ENCODE assay signal across 1 cellular context in genomic region chr17:54813896-54814295, GRCh38.
TF ChIP-seq lines count a peak whose summit lies in the region.

No MANE protein-coding gene starts in this region.

TF ChIP-seq in K562, 482 proteins besides CTCF, POLR2A, EP300 and RAD21 (continued from another document):
- TF ChIP-seq JUNB (CRISPR knock-in tag; conservative IDR thresholded peaks at IDR 0.05) = no peak
- no peak for TF ChIP-seq MTA3 (IDR thresholded peaks at IDR 0.05; ENCODE audit: borderline replicate concordance)
- peak; percentile 35; the same call in 1 of the 2 replicates for TF ChIP-seq CEBPG (CRISPR knock-in tag; IDR thresholded peaks at IDR 0.05)
- TF ChIP-seq CEBPG (tag; conservative IDR thresholded peaks at IDR 0.05 in 1 of 2, IDR thresholded peaks at IDR 0.05 in 1 of 2) = peak; percentile 86 to 91
- TF ChIP-seq UBTF (IDR thresholded peaks at IDR 0.05; ENCODE audit: borderline replicate concordance in 1 of 2, low read depth in 2 of 2, low read length in 2 of 2) = no peak
- no peak for TF ChIP-seq RFX1 (IDR thresholded peaks at IDR 0.05)
- TF ChIP-seq, protein P1, sequence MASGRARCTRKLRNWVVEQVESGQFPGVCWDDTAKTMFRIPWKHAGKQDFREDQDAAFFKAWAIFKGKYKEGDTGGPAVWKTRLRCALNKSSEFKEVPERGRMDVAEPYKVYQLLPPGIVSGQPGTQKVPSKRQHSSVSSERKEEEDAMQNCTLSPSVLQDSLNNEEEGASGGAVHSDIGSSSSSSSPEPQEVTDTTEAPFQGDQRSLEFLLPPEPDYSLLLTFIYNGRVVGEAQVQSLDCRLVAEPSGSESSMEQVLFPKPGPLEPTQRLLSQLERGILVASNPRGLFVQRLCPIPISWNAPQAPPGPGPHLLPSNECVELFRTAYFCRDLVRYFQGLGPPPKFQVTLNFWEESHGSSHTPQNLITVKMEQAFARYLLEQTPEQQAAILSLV (tag; IDR thresholded peaks at IDR 0.05) = no peak
- TF ChIP-seq ZBTB8A (IDR thresholded peaks at IDR 0.05; ENCODE audit: partially characterized antibody) = no peak
- TF ChIP-seq, protein P2, sequence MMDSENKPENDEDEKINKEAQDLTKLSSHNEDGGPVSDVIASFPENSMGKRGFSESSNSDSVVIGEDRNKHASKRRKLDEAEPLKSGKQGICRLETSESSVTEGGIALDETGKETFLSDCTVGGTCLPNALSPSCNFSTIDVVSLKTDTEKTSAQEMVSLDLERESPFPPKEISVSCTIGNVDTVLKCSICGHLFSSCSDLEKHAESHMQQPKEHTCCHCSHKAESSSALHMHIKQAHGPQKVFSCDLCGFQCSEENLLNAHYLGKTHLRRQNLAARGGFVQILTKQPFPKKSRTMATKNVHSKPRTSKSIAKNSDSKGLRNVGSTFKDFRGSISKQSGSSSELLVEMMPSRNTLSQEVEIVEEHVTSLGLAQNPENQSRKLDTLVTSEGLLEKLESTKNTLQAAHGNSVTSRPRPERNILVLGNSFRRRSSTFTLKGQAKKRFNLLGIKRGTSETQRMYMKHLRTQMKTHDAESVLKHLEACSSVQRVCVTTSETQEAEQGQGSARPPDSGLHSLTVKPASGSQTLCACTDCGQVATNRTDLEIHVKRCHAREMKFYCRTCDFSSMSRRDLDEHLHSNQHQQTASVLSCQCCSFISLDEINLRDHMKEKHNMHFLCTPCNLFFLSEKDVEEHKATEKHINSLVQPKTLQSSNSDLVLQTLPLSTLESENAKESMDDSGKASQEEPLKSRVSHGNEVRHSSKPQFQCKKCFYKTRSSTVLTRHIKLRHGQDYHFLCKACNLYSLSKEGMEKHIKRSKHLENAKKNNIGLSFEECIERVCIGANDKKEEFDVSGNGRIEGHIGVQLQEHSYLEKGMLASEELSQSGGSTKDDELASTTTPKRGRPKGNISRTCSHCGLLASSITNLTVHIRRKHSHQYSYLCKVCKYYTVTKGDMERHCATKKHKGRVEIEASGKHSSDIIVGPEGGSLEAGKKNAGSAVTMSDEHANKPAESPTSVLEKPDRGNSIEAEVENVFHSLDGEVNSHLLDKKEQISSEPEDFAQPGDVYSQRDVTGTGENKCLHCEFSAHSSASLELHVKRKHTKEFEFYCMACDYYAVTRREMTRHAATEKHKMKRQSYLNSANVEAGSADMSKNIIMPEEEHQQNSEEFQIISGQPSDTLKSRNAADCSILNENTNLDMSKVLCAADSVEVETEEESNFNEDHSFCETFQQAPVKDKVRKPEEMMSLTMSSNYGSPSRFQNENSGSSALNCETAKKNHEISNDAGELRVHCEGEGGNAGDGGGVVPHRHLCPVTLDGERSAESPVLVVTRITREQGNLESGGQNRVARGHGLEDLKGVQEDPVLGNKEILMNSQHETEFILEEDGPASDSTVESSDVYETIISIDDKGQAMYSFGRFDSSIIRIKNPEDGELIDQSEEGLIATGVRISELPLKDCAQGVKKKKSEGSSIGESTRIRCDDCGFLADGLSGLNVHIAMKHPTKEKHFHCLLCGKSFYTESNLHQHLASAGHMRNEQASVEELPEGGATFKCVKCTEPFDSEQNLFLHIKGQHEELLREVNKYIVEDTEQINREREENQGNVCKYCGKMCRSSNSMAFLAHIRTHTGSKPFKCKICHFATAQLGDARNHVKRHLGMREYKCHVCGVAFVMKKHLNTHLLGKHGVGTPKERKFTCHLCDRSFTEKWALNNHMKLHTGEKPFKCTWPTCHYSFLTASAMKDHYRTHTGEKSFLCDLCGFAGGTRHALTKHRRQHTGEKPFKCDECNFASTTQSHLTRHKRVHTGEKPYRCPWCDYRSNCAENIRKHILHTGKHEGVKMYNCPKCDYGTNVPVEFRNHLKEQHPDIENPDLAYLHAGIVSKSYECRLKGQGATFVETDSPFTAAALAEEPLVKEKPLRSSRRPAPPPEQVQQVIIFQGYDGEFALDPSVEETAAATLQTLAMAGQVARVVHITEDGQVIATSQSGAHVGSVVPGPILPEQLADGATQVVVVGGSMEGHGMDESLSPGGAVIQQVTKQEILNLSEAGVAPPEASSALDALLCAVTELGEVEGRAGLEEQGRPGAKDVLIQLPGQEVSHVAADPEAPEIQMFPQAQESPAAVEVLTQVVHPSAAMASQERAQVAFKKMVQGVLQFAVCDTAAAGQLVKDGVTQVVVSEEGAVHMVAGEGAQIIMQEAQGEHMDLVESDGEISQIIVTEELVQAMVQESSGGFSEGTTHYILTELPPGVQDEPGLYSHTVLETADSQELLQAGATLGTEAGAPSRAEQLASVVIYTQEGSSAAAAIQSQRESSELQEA (IDR thresholded peaks at IDR 0.05; ENCODE audit: low read depth) = no peak
- no peak for TF ChIP-seq AFF1 (IDR thresholded peaks at IDR 0.05; ENCODE audit: low read depth in 1 of 2, partially characterized antibody in 2 of 2)
- no peak for TF ChIP-seq HMG20B (CRISPR knock-in tag; IDR thresholded peaks at IDR 0.05)
- TF ChIP-seq CEBPB (tag; IDR thresholded peaks at IDR 0.05) = 0 out of 2 replicates have a peak, but pooled peaks have one; percentile 16
- no peak for TF ChIP-seq ZNF57 (CRISPR knock-in tag; IDR thresholded peaks at IDR 0.05)
- no peak for TF ChIP-seq CBX8 (IDR thresholded peaks at IDR 0.05; ENCODE audit: borderline replicate concordance, extremely low read depth, low read depth, low read length, poor library complexity, severe bottlenecking)
- no peak for TF ChIP-seq PHF20 (IDR thresholded peaks at IDR 0.05; ENCODE audit: partially characterized antibody)
- peak; percentile 60 to 85; a peak in 2 of 4 replicates for TF ChIP-seq TRIM24 (IDR thresholded peaks at IDR 0.05)
- peak; percentile 60; the same call in 1 of the 2 replicates for TF ChIP-seq ZSCAN32 (CRISPR knock-in tag; IDR thresholded peaks at IDR 0.05)
- no peak for TF ChIP-seq SRF (CRISPR knock-in tag; IDR thresholded peaks at IDR 0.05)
- TF ChIP-seq HNRNPLL (IDR thresholded peaks at IDR 0.05; ENCODE audit: low read depth, low read length, poor library complexity, severe bottlenecking) = no peak
- no peak for TF ChIP-seq FUS (optimal IDR thresholded peaks at IDR 0.05; ENCODE audit: low read depth, low read length)
- no peak for TF ChIP-seq ZNF253 (CRISPR knock-in tag; conservative IDR thresholded peaks at IDR 0.05)
- TF ChIP-seq ZBTB1 (CRISPR knock-in tag; IDR thresholded peaks at IDR 0.05; ENCODE audit: borderline replicate concordance, low read depth) = no peak
- TF ChIP-seq, protein P3, sequence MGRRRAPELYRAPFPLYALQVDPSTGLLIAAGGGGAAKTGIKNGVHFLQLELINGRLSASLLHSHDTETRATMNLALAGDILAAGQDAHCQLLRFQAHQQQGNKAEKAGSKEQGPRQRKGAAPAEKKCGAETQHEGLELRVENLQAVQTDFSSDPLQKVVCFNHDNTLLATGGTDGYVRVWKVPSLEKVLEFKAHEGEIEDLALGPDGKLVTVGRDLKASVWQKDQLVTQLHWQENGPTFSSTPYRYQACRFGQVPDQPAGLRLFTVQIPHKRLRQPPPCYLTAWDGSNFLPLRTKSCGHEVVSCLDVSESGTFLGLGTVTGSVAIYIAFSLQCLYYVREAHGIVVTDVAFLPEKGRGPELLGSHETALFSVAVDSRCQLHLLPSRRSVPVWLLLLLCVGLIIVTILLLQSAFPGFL (CRISPR knock-in tag; IDR thresholded peaks at IDR 0.05) = no peak
- no peak for TF ChIP-seq ZNF197 (CRISPR knock-in tag; IDR thresholded peaks at IDR 0.05; ENCODE audit: low read depth)
- TF ChIP-seq ATF3 (IDR thresholded peaks at IDR 0.05) = peak; percentile 58; the same call in 1 of the 2 replicates
- TF ChIP-seq ATF3 (CRISPR knock-in tag; conservative IDR thresholded peaks at IDR 0.05) = no peak
- TF ChIP-seq ZNF76 (CRISPR knock-in tag; IDR thresholded peaks at IDR 0.05; ENCODE audit: borderline replicate concordance) = no peak
- TF ChIP-seq FOXK1 (CRISPR knock-in tag; IDR thresholded peaks at IDR 0.05; ENCODE audit: borderline replicate concordance) = no peak
- no peak for TF ChIP-seq IFI16 (CRISPR knock-in tag; IDR thresholded peaks at IDR 0.05)
- no peak for TF ChIP-seq L3MBTL2 (IDR thresholded peaks at IDR 0.05)
- TF ChIP-seq SRSF3 (IDR thresholded peaks at IDR 0.05; ENCODE audit: insufficient read depth, low read length) = no peak
